In the genomic region with DNA sequence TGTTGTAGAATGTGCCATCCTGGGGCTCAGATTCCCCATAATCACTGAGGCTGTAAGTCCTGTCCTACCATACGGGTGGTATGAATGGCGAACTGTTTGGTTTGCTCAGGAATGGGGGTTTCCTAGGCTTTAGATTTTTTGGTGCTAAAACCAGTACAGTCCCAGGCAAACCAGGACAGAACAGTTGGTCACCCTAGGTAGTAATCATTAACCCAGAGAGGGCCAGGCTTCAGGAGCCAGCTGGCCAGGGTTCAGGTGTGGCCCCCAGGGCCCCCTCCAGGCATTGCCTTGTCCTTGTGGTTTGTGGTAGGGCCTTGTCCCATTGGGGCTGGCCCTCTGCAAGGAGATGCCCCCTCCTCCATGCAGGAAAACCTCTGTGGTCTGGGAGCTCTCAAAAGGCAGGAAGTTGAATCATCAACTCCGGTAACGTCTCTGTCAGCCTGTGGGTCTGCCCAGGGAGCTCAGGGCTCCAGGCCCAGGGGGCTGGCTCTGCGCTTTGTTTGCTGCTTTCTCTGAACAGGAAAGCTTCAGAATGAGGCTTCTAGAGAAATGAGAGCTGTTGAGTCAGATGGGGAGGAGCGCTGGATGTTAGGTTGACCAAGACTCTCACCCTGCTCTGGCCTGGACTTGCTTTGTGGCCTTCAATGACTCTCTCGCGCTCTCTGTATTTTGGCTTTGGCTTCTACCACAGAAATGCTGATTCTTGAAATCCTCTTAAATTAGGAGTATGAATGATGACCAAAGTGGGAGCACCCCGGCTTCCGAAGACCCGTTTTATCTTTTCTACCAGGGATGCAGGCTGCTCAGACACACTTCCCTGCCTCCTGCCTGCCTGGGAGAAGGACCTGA, we compare ENCODE assay signal across 1 cellular context.
A peak's percentile ranks its signal among the peaks of the same experiment; 100 is the strongest.
TF ChIP-seq lines count a peak whose summit lies in the region.

No MANE protein-coding gene starts in this region.

TF ChIP-seq in HepG2, 621 proteins besides CTCF, POLR2A, EP300 and RAD21 (continued from another document and continues in another):
- TF ChIP-seq AGO1 (IDR thresholded peaks at IDR 0.05; ENCODE audit: low read depth, low read length, poor library complexity, severe bottlenecking), result no peak
- TF ChIP-seq, protein P1, sequence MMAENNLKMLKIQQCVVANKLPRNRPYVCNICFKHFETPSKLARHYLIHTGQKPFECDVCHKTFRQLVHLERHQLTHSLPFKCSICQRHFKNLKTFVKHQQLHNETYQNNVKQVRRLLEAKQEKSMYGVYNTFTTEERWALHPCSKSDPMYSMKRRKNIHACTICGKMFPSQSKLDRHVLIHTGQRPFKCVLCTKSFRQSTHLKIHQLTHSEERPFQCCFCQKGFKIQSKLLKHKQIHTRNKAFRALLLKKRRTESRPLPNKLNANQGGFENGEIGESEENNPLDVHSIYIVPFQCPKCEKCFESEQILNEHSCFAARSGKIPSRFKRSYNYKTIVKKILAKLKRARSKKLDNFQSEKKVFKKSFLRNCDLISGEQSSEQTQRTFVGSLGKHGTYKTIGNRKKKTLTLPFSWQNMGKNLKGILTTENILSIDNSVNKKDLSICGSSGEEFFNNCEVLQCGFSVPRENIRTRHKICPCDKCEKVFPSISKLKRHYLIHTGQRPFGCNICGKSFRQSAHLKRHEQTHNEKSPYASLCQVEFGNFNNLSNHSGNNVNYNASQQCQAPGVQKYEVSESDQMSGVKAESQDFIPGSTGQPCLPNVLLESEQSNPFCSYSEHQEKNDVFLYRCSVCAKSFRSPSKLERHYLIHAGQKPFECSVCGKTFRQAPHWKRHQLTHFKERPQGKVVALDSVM (CRISPR knock-in tag; IDR thresholded peaks at IDR 0.05), result no peak
- no peak for TF ChIP-seq ZNF101 (CRISPR knock-in tag; IDR thresholded peaks at IDR 0.05; ENCODE audit: borderline replicate concordance, low read depth)
- TF ChIP-seq, protein P2, sequence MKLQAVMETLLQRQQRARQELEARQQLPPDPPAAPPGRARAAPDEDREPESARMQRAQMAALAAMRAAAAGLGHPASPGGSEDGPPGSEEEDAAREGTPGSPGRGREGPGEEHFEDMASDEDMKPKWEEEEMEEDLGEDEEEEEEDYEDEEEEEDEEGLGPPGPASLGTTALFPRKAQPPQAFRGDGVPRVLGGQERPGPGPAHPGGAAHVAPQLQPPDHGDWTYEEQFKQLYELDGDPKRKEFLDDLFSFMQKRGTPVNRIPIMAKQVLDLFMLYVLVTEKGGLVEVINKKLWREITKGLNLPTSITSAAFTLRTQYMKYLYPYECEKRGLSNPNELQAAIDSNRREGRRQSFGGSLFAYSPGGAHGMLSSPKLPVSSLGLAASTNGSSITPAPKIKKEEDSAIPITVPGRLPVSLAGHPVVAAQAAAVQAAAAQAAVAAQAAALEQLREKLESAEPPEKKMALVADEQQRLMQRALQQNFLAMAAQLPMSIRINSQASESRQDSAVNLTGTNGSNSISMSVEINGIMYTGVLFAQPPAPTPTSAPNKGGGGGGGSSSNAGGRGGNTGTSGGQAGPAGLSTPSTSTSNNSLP (IDR thresholded peaks at IDR 0.05; ENCODE audit: low read depth, low read length), result no peak; the same call in 1 of the 2 replicates
- no peak for TF ChIP-seq ZNF724P (CRISPR knock-in tag; IDR thresholded peaks at IDR 0.05; ENCODE audit: borderline replicate concordance)
- TF ChIP-seq CENPT (CRISPR knock-in tag; IDR thresholded peaks at IDR 0.05; ENCODE audit: low read depth), result no peak
- TF ChIP-seq ZKSCAN1 (IDR thresholded peaks at IDR 0.05; ENCODE audit: low read length), result no peak
- TF ChIP-seq MEIS2 (CRISPR knock-in tag; IDR thresholded peaks at IDR 0.05), result no peak
- TF ChIP-seq, protein P3, sequence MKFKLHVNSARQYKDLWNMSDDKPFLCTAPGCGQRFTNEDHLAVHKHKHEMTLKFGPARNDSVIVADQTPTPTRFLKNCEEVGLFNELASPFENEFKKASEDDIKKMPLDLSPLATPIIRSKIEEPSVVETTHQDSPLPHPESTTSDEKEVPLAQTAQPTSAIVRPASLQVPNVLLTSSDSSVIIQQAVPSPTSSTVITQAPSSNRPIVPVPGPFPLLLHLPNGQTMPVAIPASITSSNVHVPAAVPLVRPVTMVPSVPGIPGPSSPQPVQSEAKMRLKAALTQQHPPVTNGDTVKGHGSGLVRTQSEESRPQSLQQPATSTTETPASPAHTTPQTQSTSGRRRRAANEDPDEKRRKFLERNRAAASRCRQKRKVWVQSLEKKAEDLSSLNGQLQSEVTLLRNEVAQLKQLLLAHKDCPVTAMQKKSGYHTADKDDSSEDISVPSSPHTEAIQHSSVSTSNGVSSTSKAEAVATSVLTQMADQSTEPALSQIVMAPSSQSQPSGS (CRISPR knock-in tag; IDR thresholded peaks at IDR 0.05), result no peak
- TF ChIP-seq, protein P4, sequence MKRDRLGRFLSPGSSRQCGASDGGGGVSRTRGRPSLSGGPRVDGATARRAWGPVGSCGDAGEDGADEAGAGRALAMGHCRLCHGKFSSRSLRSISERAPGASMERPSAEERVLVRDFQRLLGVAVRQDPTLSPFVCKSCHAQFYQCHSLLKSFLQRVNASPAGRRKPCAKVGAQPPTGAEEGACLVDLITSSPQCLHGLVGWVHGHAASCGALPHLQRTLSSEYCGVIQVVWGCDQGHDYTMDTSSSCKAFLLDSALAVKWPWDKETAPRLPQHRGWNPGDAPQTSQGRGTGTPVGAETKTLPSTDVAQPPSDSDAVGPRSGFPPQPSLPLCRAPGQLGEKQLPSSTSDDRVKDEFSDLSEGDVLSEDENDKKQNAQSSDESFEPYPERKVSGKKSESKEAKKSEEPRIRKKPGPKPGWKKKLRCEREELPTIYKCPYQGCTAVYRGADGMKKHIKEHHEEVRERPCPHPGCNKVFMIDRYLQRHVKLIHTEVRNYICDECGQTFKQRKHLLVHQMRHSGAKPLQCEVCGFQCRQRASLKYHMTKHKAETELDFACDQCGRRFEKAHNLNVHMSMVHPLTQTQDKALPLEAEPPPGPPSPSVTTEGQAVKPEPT (CRISPR knock-in tag; IDR thresholded peaks at IDR 0.05; ENCODE audit: low read depth), result no peak
- TF ChIP-seq ZNF326 (CRISPR knock-in tag; IDR thresholded peaks at IDR 0.05; ENCODE audit: borderline replicate concordance), result no peak
- TF ChIP-seq TMF1 (CRISPR knock-in tag; IDR thresholded peaks at IDR 0.05; ENCODE audit: low read depth), result no peak
- TF ChIP-seq, protein P5, sequence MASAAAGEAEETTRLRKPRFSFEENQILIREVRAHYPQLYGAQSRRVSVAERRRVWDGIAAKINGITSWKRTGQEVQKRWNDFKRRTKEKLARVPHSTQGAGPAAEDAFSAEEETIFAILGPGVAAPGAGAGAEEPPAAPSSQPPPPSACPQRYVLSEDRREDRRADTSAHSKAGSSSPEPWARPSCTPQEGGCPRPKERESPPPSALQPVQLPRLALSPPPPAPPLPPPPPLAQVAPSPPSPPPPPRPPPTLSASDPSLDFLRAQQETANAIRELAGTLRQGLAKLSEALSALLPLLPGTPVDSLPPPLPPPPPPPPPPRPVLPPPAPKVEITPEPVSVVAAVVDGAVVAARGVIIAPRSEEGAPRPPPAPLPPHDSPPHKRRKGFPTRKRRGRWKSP (CRISPR knock-in tag; IDR thresholded peaks at IDR 0.05), result no peak
- TF ChIP-seq, protein P6, sequence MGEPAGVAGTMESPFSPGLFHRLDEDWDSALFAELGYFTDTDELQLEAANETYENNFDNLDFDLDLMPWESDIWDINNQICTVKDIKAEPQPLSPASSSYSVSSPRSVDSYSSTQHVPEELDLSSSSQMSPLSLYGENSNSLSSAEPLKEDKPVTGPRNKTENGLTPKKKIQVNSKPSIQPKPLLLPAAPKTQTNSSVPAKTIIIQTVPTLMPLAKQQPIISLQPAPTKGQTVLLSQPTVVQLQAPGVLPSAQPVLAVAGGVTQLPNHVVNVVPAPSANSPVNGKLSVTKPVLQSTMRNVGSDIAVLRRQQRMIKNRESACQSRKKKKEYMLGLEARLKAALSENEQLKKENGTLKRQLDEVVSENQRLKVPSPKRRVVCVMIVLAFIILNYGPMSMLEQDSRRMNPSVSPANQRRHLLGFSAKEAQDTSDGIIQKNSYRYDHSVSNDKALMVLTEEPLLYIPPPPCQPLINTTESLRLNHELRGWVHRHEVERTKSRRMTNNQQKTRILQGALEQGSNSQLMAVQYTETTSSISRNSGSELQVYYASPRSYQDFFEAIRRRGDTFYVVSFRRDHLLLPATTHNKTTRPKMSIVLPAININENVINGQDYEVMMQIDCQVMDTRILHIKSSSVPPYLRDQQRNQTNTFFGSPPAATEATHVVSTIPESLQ (CRISPR knock-in tag; conservative IDR thresholded peaks at IDR 0.05), result no peak
- no peak for TF ChIP-seq HNRNPK (IDR thresholded peaks at IDR 0.05; ENCODE audit: low read depth, low read length, poor library complexity, severe bottlenecking)
- TF ChIP-seq, protein P7, sequence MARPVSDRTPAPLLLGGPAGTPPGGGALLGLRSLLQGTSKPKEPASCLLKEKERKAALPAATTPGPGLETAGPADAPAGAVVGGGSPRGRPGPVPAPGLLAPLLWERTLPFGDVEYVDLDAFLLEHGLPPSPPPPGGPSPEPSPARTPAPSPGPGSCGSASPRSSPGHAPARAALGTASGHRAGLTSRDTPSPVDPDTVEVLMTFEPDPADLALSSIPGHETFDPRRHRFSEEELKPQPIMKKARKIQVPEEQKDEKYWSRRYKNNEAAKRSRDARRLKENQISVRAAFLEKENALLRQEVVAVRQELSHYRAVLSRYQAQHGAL (CRISPR knock-in tag; IDR thresholded peaks at IDR 0.05; ENCODE audit: not compliant biosample characterization), result no peak
- TF ChIP-seq, protein P8, sequence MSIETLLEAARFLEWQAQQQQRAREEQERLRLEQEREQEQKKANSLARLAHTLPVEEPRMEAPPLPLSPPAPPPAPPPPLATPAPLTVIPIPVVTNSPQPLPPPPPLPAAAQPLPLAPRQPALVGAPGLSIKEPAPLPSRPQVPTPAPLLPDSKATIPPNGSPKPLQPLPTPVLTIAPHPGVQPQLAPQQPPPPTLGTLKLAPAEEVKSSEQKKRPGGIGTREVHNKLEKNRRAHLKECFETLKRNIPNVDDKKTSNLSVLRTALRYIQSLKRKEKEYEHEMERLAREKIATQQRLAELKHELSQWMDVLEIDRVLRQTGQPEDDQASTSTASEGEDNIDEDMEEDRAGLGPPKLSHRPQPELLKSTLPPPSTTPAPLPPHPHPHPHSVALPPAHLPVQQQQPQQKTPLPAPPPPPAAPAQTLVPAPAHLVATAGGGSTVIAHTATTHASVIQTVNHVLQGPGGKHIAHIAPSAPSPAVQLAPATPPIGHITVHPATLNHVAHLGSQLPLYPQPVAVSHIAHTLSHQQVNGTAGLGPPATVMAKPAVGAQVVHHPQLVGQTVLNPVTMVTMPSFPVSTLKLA (IDR thresholded peaks at IDR 0.05), result no peak
- peak; percentile 36; the same call in 1 of the 2 replicates for TF ChIP-seq RBFOX2 (IDR thresholded peaks at IDR 0.05; ENCODE audit: low read depth, low read length)
- TF ChIP-seq HDAC2 (CRISPR knock-in tag; IDR thresholded peaks at IDR 0.05), result peak; percentile 79
- TF ChIP-seq, protein P9, sequence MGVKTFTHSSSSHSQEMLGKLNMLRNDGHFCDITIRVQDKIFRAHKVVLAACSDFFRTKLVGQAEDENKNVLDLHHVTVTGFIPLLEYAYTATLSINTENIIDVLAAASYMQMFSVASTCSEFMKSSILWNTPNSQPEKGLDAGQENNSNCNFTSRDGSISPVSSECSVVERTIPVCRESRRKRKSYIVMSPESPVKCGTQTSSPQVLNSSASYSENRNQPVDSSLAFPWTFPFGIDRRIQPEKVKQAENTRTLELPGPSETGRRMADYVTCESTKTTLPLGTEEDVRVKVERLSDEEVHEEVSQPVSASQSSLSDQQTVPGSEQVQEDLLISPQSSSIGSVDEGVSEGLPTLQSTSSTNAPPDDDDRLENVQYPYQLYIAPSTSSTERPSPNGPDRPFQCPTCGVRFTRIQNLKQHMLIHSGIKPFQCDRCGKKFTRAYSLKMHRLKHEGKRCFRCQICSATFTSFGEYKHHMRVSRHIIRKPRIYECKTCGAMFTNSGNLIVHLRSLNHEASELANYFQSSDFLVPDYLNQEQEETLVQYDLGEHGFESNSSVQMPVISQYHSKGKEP (CRISPR knock-in tag; IDR thresholded peaks at IDR 0.05), result no peak
- TF ChIP-seq WIZ (CRISPR knock-in tag; IDR thresholded peaks at IDR 0.05), result no peak
- TF ChIP-seq MAF1 (CRISPR knock-in tag; IDR thresholded peaks at IDR 0.05; ENCODE audit: borderline replicate concordance), result no peak
- no peak for TF ChIP-seq ZNF607 (CRISPR knock-in tag; IDR thresholded peaks at IDR 0.05; ENCODE audit: borderline replicate concordance)
- TF ChIP-seq ZNF543 (CRISPR knock-in tag; IDR thresholded peaks at IDR 0.05), result peak; percentile 49; the same call in 1 of the 2 replicates
- peak; percentile 62 for TF ChIP-seq PHF20 (CRISPR knock-in tag; IDR thresholded peaks at IDR 0.05)
- no peak for TF ChIP-seq IRX3 (CRISPR knock-in tag; IDR thresholded peaks at IDR 0.05; ENCODE audit: borderline replicate concordance, low read depth)
- TF ChIP-seq FOXO1 (CRISPR knock-in tag; IDR thresholded peaks at IDR 0.05), result 0 out of 2 replicates have a peak, but pooled peaks have one; percentile 39
- peak; percentile 43; the same call in 1 of the 2 replicates for TF ChIP-seq ZNF274 (CRISPR knock-in tag; IDR thresholded peaks at IDR 0.05)
- no peak for TF ChIP-seq ZNF253 (CRISPR knock-in tag; IDR thresholded peaks at IDR 0.05; ENCODE audit: borderline replicate concordance)
- TF ChIP-seq ZNF251 (CRISPR knock-in tag; IDR thresholded peaks at IDR 0.05), result no peak
- no peak for TF ChIP-seq MEIS1 (CRISPR knock-in tag; IDR thresholded peaks at IDR 0.05; ENCODE audit: borderline replicate concordance)
- TF ChIP-seq HMG20A (CRISPR knock-in tag; IDR thresholded peaks at IDR 0.05; ENCODE audit: borderline replicate concordance), result peak; percentile 50; the same call in 1 of the 2 replicates
- TF ChIP-seq SATB2 (CRISPR knock-in tag; IDR thresholded peaks at IDR 0.05), result no peak
- no peak for TF ChIP-seq ZNF468 (CRISPR knock-in tag; IDR thresholded peaks at IDR 0.05)
- no peak for TF ChIP-seq SUZ12 (IDR thresholded peaks at IDR 0.05; ENCODE audit: low read depth, low read length)
- no peak for TF ChIP-seq HNRNPH1 (optimal IDR thresholded peaks at IDR 0.05; ENCODE audit: low read depth, low read length)
- TF ChIP-seq BORCS8-MEF2B (CRISPR knock-in tag; IDR thresholded peaks at IDR 0.05), result 0 out of 2 replicates have a peak, but pooled peaks have one; percentile 36
- no peak for TF ChIP-seq TCF12 (IDR thresholded peaks at IDR 0.05)
- 0 out of 2 replicates have a peak, but pooled peaks have one; percentile 63 for TF ChIP-seq TCF12 (CRISPR knock-in tag; IDR thresholded peaks at IDR 0.05)
- no peak for TF ChIP-seq MZF1 (CRISPR knock-in tag; IDR thresholded peaks at IDR 0.05; ENCODE audit: borderline replicate concordance)
- TF ChIP-seq MYC (CRISPR knock-in tag; IDR thresholded peaks at IDR 0.05; ENCODE audit: borderline replicate concordance), result peak; percentile 29; the same call in 1 of the 2 replicates
- TF ChIP-seq, protein P10, sequence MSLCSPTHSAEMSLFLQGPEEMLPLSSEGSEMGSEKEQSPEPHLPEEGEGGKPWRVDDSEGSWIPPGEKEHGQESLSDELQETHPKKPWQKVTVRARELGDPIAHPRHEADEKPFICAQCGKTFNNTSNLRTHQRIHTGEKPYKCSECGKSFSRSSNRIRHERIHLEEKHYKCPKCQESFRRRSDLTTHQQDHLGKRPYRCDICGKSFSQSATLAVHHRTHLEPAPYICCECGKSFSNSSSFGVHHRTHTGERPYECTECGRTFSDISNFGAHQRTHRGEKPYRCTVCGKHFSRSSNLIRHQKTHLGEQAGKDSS (CRISPR knock-in tag; IDR thresholded peaks at IDR 0.05; ENCODE audit: borderline replicate concordance, low read depth), result peak; percentile 23; the same call in 1 of the 2 replicates
- no peak for TF ChIP-seq ISL2 (CRISPR knock-in tag; IDR thresholded peaks at IDR 0.05)
- TF ChIP-seq ZNF780A (CRISPR knock-in tag; IDR thresholded peaks at IDR 0.05), result no peak
- no peak for TF ChIP-seq ZNF556 (CRISPR knock-in tag; IDR thresholded peaks at IDR 0.05; ENCODE audit: borderline replicate concordance)
- TF ChIP-seq ZNF3 (CRISPR knock-in tag; IDR thresholded peaks at IDR 0.05), result no peak
- 0 out of 2 replicates have a peak, but pooled peaks have one; percentile 14 for TF ChIP-seq ZNF878 (CRISPR knock-in tag; IDR thresholded peaks at IDR 0.05)
- peak; percentile 51 for TF ChIP-seq ZNF564 (CRISPR knock-in tag; IDR thresholded peaks at IDR 0.05)
- TF ChIP-seq ZNF557 (CRISPR knock-in tag; IDR thresholded peaks at IDR 0.05), result no peak
